7 cellular contexts compared by ENCODE assay signal in genomic region chr9:753734-754133, GRCh38.
DNase-seq lines count a peak whose midpoint lies in the region; ATAC-seq and TF ChIP-seq lines count a peak whose summit lies in the region.
"Not testable (repeated sequence)": the region's sequence is repeated elsewhere in the genome, so short reads cannot be mapped to it uniquely, and the experiment has no call there.

No MANE protein-coding gene starts in this region.

- H3K9me1 ChIP-seq in IMR-90 (ENCODE audit: insufficient read depth, low read length), result peaks cover 16% of the 10 kb centered on the region

- dilution Hi-C loops in IMR-90 (cut with HindIII; ENCODE audit: low sequenced_read_pairs, unreplicated experiment), result not testable (repeated sequence)

- H4K91ac ChIP-seq in IMR-90 (ENCODE audit: insufficient read depth, low read depth, low read length), result not testable (repeated sequence)
- peak overlapping the region; percentile 13 for H4K91ac ChIP-seq in trophoblast cell (ENCODE audit: low read depth, low read length)

- H3K4me2 ChIP-seq in BLaER1, result 0 out of 2 replicates have a peak overlapping the region, but pooled peaks have one; percentile 90
- H3K4me2 ChIP-seq in IMR-90 (ENCODE audit: low read depth, low read length); trophoblast cell (ENCODE audit: low read length): not testable (repeated sequence)

- ATAC-seq in IMR-90 (ENCODE audit: low read depth); thoracic aorta (ENCODE audit: insufficient number of reproducible peaks, low FRiP score, low read depth): not testable (repeated sequence)

- peak overlapping the region; percentile 22; the same call in 1 of the 2 replicates for H2BK20ac ChIP-seq in IMR-90 (ENCODE audit: low read depth, low read length)

- H3K79me2 ChIP-seq in trophoblast cell (ENCODE audit: control insufficient read depth, insufficient read depth, low read length, poor library complexity), result not testable (repeated sequence)

- not testable (repeated sequence) for BruUV-seq in IMR-90 (replicated peaks; lab: Mats Ljungman, UMichigan)

- not testable (repeated sequence) for H3K36me3 ChIP-seq in BLaER1; IMR-90 (ENCODE audit: control insufficient read depth, insufficient read depth, low read length); ascending aorta; esophagus squamous epithelium; thoracic aorta
- H3K36me3 ChIP-seq in right atrium auricular region (peaks cover 16% of the 10 kb centered on the region), trophoblast cell (ENCODE audit: control insufficient read depth in 1 of 2, insufficient read depth in 2 of 2, low read length in 2 of 2) (peaks cover 7 to 13% of the 10 kb centered on the region in 2 experiments)

- H4K12ac ChIP-seq in trophoblast cell (ENCODE audit: low read depth, low read length), result not testable (repeated sequence)

- not testable (repeated sequence) for H2AK9ac ChIP-seq in IMR-90 (replicated peaks; ENCODE audit: low read depth, low read length, poor library complexity)

- CTCF ChIA-PET in IMR-90 (lab: Yijun Ruan, JAX), result interaction anchor here (0.6 kb wide), 2 partner anchors 13 to 41 kb away, joined by 3 to 6 read pairs; no protein-coding TSS in a partner anchor

- not testable (repeated sequence) for H4K8ac ChIP-seq in IMR-90 (ENCODE audit: low read depth in 2 of 2, low read length in 2 of 2); trophoblast cell (ENCODE audit: low read depth, low read length)

- TF ChIP-seq RAD21 in IMR-90 (IDR thresholded peaks at IDR 0.05; ENCODE audit: low read length), result not testable (repeated sequence)

- not testable (repeated sequence) for H4K5ac ChIP-seq in IMR-90 (ENCODE audit: low read depth, low read length)

- H3K27me3 ChIP-seq in BLaER1; IMR-90 (ENCODE audit: control insufficient read depth, insufficient read depth, low read length); ascending aorta; esophagus squamous epithelium; right atrium auricular region; trophoblast cell (ENCODE audit: insufficient read depth, low read length); thoracic aorta (replicated peaks; ENCODE audit: insufficient read depth): not testable (repeated sequence)

- H3K4me1 ChIP-seq in BLaER1, result peaks cover 75% of the 10 kb centered on the region
- peaks cover 20% of the 10 kb centered on the region for H3K4me1 ChIP-seq in IMR-90 (ENCODE audit: control insufficient read depth, insufficient read depth, low read length)
- peaks cover 25 to 36% of the 10 kb centered on the region in 2 donors for H3K4me1 ChIP-seq in ascending aorta
- peaks cover 39 to 81% (median 46%) of the 10 kb centered on the region in 3 donors for H3K4me1 ChIP-seq in esophagus squamous epithelium
- H3K4me1 ChIP-seq in right atrium auricular region, result peaks cover 0 to 57% of the 10 kb centered on the region in 2 donors
- peaks cover 23 to 25% of the 10 kb centered on the region in 2 experiments for H3K4me1 ChIP-seq in trophoblast cell (ENCODE audit: control insufficient read depth in 1 of 2, insufficient read depth in 2 of 2, low read length in 2 of 2)
- H3K4me1 ChIP-seq in thoracic aorta (ENCODE audit: control insufficient read depth in 1 of 2, low read depth in 2 of 2), result peaks cover 33 to 53% of the 10 kb centered on the region in 2 donors

- H2BK15ac ChIP-seq in IMR-90 (ENCODE audit: low read depth, low read length), result not testable (repeated sequence)

- TF ChIP-seq CTCF in IMR-90 (conservative IDR thresholded peaks at IDR 0.05; ENCODE audit: low read depth, low read length); ascending aorta (IDR thresholded peaks at IDR 0.05); esophagus squamous epithelium (IDR thresholded peaks at IDR 0.05); right atrium auricular region (IDR thresholded peaks at IDR 0.05); thoracic aorta (IDR thresholded peaks at IDR 0.05): not testable (repeated sequence)

- H2AK5ac ChIP-seq in IMR-90 (ENCODE audit: low read depth, low read length), result peak overlapping the region; percentile 39; the same call in 1 of the 2 replicates
- not testable (repeated sequence) for H2AK5ac ChIP-seq in trophoblast cell (ENCODE audit: low read length)

- not testable (repeated sequence) for DNase-seq in IMR-90; esophagus squamous epithelium (lab: John Stamatoyannopoulos, UW); trophoblast cell; thoracic aorta (ENCODE audit: low spot score)
- DNase-seq in ascending aorta (ENCODE audit: low spot score in 2 of 2) (peak in 1 of 2 donors; percentile 44), right atrium auricular region (ENCODE audit: low spot score) (peak; percentile 49)

- H3K79me1 ChIP-seq in IMR-90 (ENCODE audit: low read depth in 1 of 2, low read length in 2 of 2) (peaks cover 0 to 12% of the 10 kb centered on the region in 2 experiments; a peak in 1 of 4 replicates), trophoblast cell (ENCODE audit: low read length) (peaks cover 23% of the 10 kb centered on the region)

- not testable (repeated sequence) for H3K9ac ChIP-seq in BLaER1; IMR-90 (ENCODE audit: low read depth, low read length); trophoblast cell (ENCODE audit: low read length)

- WGBS in IMR-90 (ENCODE audit: extremely low coverage in 2 of 2, insufficient read length in 1 of 2), 2 experiments, result no CpG with 5 or more reads among the region's 9 CpGs
- 94 to 96% methylated on average over 8 to 9 of the region's 9 CpGs for WGBS in esophagus squamous epithelium, 2 donors
- WGBS in trophoblast cell (ENCODE audit: extremely low coverage, insufficient coverage, insufficient read length), result no CpG with 5 or more reads among the region's 9 CpGs

- H3K14ac ChIP-seq in IMR-90 (replicated peaks; ENCODE audit: low read depth, low read length); trophoblast cell (ENCODE audit: low read length): not testable (repeated sequence)

- not testable (repeated sequence) for H4K20me1 ChIP-seq in BLaER1; IMR-90 (ENCODE audit: insufficient read depth, low read length)

- H2BK5ac ChIP-seq in IMR-90 (ENCODE audit: low read depth, low read length, poor library complexity, severe bottlenecking); trophoblast cell (ENCODE audit: low read depth, low read length, poor library complexity): not testable (repeated sequence)

- in situ Hi-C loops in IMR-90 (cut with MboI; ENCODE audit: low sequenced_read_pairs), result not testable (repeated sequence)

- peak overlapping the region; percentile 4 for H2BK12ac ChIP-seq in trophoblast cell (ENCODE audit: low read length)

- H3K56ac ChIP-seq in IMR-90 (ENCODE audit: extremely low read depth, insufficient read depth, low read length), result not testable (repeated sequence)

- H3K23ac ChIP-seq in IMR-90 (ENCODE audit: low read depth, low read length); trophoblast cell (ENCODE audit: low read length): not testable (repeated sequence)

- not testable (repeated sequence) for H2BK120ac ChIP-seq in IMR-90 (ENCODE audit: low read depth, low read length); trophoblast cell (ENCODE audit: insufficient read depth, low read length, poor library complexity)

- POLR2A ChIA-PET in IMR-90 (lab: Charles Lee; ENCODE audit: unreplicated experiment), result interaction anchor here (0.6 kb wide), 1 partner anchor 71 kb away, joined by 3 read pairs; no protein-coding TSS in a partner anchor

- H3K4ac ChIP-seq in IMR-90 (ENCODE audit: low read depth, low read length); trophoblast cell (ENCODE audit: low read depth, low read length): not testable (repeated sequence)

- not testable (repeated sequence) for H2AFZ ChIP-seq in IMR-90 (replicated peaks; ENCODE audit: low read length, poor library complexity); trophoblast cell (ENCODE audit: insufficient read depth, low read length, poor library complexity)

- intact Hi-C loops in IMR-90 (cut with micrococcal nuclease) (loop anchor here (2.0 to 5.0 kb wide), 2 partner anchors 15 to 316 kb away; no protein-coding TSS in a partner anchor), ascending aorta (cut with DNase I) (loop anchor here (2.0 to 5.0 kb wide), 2 partner anchors 137 to 1264 kb away; partner anchors contain the start of gene SMARCA2), esophagus squamous epithelium (cut with DNase I) (loop anchor here (10.0 kb wide), 1 partner anchor 49 kb away; no protein-coding TSS in a partner anchor)

- H3K27ac ChIP-seq in BLaER1; IMR-90 (ENCODE audit: insufficient read depth, low read length); trophoblast cell (ENCODE audit: low read depth, low read length): not testable (repeated sequence)
- peak overlapping the region; percentile 92 to 95 for H3K27ac ChIP-seq in ascending aorta
- H3K27ac ChIP-seq in esophagus squamous epithelium, result peak overlapping the region in 3 of 4 donors; percentile 9 to 91 (median 87)
- H3K27ac ChIP-seq in right atrium auricular region, result peak overlapping the region; percentile 80 to 95
- peak overlapping the region; percentile 25 to 95 for H3K27ac ChIP-seq in thoracic aorta

- H3K18ac ChIP-seq in IMR-90 (ENCODE audit: low read depth, low read length); trophoblast cell (ENCODE audit: low read length): not testable (repeated sequence)

- not testable (repeated sequence) for H3K9me3 ChIP-seq in BLaER1; IMR-90 (ENCODE audit: control insufficient read depth, insufficient read depth, low read length); ascending aorta; esophagus squamous epithelium; right atrium auricular region; trophoblast cell (ENCODE audit: insufficient read depth, low read depth, low read length); thoracic aorta

- TF ChIP-seq POLR2A in IMR-90 (IDR thresholded peaks at IDR 0.05; ENCODE audit: low read depth, low read length); esophagus squamous epithelium (IDR thresholded peaks at IDR 0.05): not testable (repeated sequence)

- not testable (repeated sequence) for H3K4me3 ChIP-seq in BLaER1; IMR-90 (ENCODE audit: insufficient read depth, low read depth, low read length); ascending aorta; esophagus squamous epithelium; right atrium auricular region; trophoblast cell (ENCODE audit: low read depth, low read length); thoracic aorta
